ENCODE assay signal across 21 cellular contexts in the genomic region with DNA sequence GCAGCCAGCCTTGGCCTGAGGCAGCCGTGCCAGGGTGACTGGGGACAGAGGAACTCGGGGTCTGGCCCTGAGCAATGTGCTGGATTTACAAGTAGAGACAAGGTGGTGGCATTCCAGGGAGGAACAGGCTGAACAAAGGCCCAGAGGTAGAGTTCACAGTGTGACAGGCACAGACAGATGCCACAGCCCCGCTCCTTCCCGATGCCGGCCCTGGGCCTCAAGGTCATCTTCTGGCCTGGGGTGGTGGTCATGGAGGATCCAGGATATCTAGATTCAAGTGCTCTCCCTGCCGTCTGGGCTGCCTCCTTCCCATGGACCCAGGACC.
DNase-seq lines count a peak whose midpoint lies in the region; ATAC-seq, FAIRE-seq and TF ChIP-seq lines count a peak whose summit lies in the region.
"Had no signal": no experiment of that assay in that cellular context is flagged by ENCODE, and none has a peak within 500 bp of the region (broad histone marks: within the 10 kb centered on the region; RNA-seq: fewer than 3 reads in every experiment).

No MANE protein-coding gene starts in this region.

- H3K4ac ChIP-seq in neuronal stem cell (ENCODE audit: low read length), result no peak overlapping the region

- WGBS in neuronal stem cell (ENCODE audit: extremely low coverage in 2 of 2, insufficient read length in 2 of 2, insufficient replicate concordance in 1 of 2), 2 donors, result no CpG with 5 or more reads among the region's 6 CpGs

- no peak overlapping the region for H3K14ac ChIP-seq in neuronal stem cell (ENCODE audit: low read length)

- ATAC-seq in Right ventricle myocardium superior (ENCODE audit: poor library complexity), result no peak
- no peak for ATAC-seq in HG02852 (IDR thresholded peaks at IDR 0.05; ENCODE audit: unreplicated experiment)
- ATAC-seq: HepG2 had no signal

- no peak overlapping the region for H2BK15ac ChIP-seq in neuronal stem cell (ENCODE audit: low read length)

- no peak for FAIRE-seq in astrocyte (lab: Jason Lieb, UNC)
- no peak for FAIRE-seq in D721Med (lab: Jason Lieb, UNC)
- FAIRE-seq: GM12891, HepG2 had no signal

- H3K36me3 Mint-ChIP-seq in astrocyte (ENCODE audit: low read depth, unreplicated experiment), result no peaks in the 10 kb centered on the region
- H3K36me3 Mint-ChIP-seq: CD4-positive, alpha-beta memory T cell had no signal

- H3K27me3 ChIP-seq in left ventricle myocardium inferior (ENCODE audit: low read depth) (no peaks in the 10 kb centered on the region), astrocyte (ENCODE audit: insufficient read depth, low read length) (no peaks in the 10 kb centered on the region), neuronal stem cell (ENCODE audit: control insufficient read depth in 3 of 3, insufficient read depth in 3 of 3, low read depth in 1 of 3, low read length in 3 of 3) (peaks cover 0 to 2% (median 0%) of the 10 kb centered on the region in 3 experiments), tibial artery (no peaks in the 10 kb centered on the region)

- H3K79me1 ChIP-seq in neuronal stem cell (ENCODE audit: low read depth, low read length), result no peaks in the 10 kb centered on the region

- H3K27ac ChIP-seq in left ventricle myocardium inferior (replicated peaks) (peak overlapping the region; percentile 92), astrocyte (ENCODE audit: low read depth, low read length) (no peak overlapping the region), neuronal stem cell (replicated peaks; ENCODE audit: low read length) (no peak overlapping the region), tibial artery (peak overlapping the region; percentile 82 to 91)
- H3K27ac ChIP-seq: HL-60 had no signal

- peak overlapping the region; percentile 18 for H3K27ac Mint-ChIP-seq in astrocyte (ENCODE audit: unreplicated experiment)
- H3K27ac Mint-ChIP-seq: CD4-positive, alpha-beta memory T cell had no signal

- intact Hi-C loops in left ventricle myocardium inferior (cut with micrococcal nuclease) (no loop called here), Right ventricle myocardium superior (cut with DNase I) (no loop called here), tibial artery (cut with DNase I; ENCODE audit: low total_unique reads) (no loop called here)

- DNase-seq in left ventricle myocardium inferior (no peak), Right ventricle myocardium superior (no peak), astrocyte (ENCODE audit: low read depth) (no peak), neuronal stem cell (ENCODE audit: low spot score) (no peak), tibial artery (no peak), D721Med (ENCODE audit: insufficient read length, low spot score) (no peak), 8988T (no peak)
- DNase-seq: Caco-2; CD4-positive, alpha-beta memory T cell; KBM-7; NCI-H1105; NCI-H2081; NCI-H2171; NCI-H345; NCI-H524; NCI-H774; NK-92 treated with Interleukin-12 subunit alpha and Interleukin-12 subunit beta, amount 100 ng/mL, for 24 hours had no signal

- peaks cover 71% of the 10 kb centered on the region for H3K4me1 ChIP-seq in left ventricle myocardium inferior
- peaks cover 60% of the 10 kb centered on the region for H3K4me1 ChIP-seq in astrocyte (ENCODE audit: insufficient read depth, low read length)
- peaks cover 0 to 2% of the 10 kb centered on the region in 2 donors for H3K4me1 ChIP-seq in neuronal stem cell (ENCODE audit: control insufficient read depth in 2 of 2, insufficient read depth in 1 of 2, low read depth in 1 of 2, low read length in 2 of 2)
- peaks cover 0 to 100% (median 92%) of the 10 kb centered on the region in 4 donors for H3K4me1 ChIP-seq in tibial artery
- H3K4me1 ChIP-seq: Caco-2 had no signal

- H3K4me2 ChIP-seq in astrocyte (ENCODE audit: low read length), result no peak overlapping the region
- H3K4me2 ChIP-seq in neuronal stem cell (ENCODE audit: insufficient read depth, low read length, poor library complexity, severe bottlenecking), result no peak overlapping the region

- H4K8ac ChIP-seq in neuronal stem cell (ENCODE audit: low read depth, low read length), result no peak overlapping the region

- H3K9me3 ChIP-seq in left ventricle myocardium inferior (replicated peaks), result no peaks in the 10 kb centered on the region
- H3K9me3 ChIP-seq in astrocyte (ENCODE audit: insufficient read depth, low read depth, low read length), result peaks cover 2% of the 10 kb centered on the region
- no peaks in the 10 kb centered on the region for H3K9me3 ChIP-seq in neuronal stem cell (replicated peaks in 1 of 2; ENCODE audit: control insufficient read depth in 2 of 2, insufficient read depth in 1 of 2, low read depth in 1 of 2, low read length in 2 of 2)
- no peaks in the 10 kb centered on the region for H3K9me3 ChIP-seq in tibial artery

- H3K4me3 ChIP-seq in left ventricle myocardium inferior (no peak overlapping the region), astrocyte (ENCODE audit: insufficient read depth, low read depth, low read length) (no peak overlapping the region), neuronal stem cell (ENCODE audit: low read length in 2 of 2) (no peak overlapping the region), tibial artery (no peak overlapping the region)

- H2BK5ac ChIP-seq in neuronal stem cell (ENCODE audit: low read length), result peak overlapping the region; percentile 45

- H3K18ac ChIP-seq in neuronal stem cell (ENCODE audit: low read length), result no peak overlapping the region

- H3K36me3 ChIP-seq in left ventricle myocardium inferior (no peaks in the 10 kb centered on the region), astrocyte (ENCODE audit: insufficient read depth, low read length) (no peaks in the 10 kb centered on the region), neuronal stem cell (replicated peaks in 1 of 2; ENCODE audit: control insufficient read depth in 2 of 2, insufficient read depth in 2 of 2, low read length in 2 of 2) (no peaks in the 10 kb centered on the region), tibial artery (no peaks in the 10 kb centered on the region)

- no peak overlapping the region for H3K4me3 Mint-ChIP-seq in astrocyte (ENCODE audit: unreplicated experiment)
- H3K4me3 Mint-ChIP-seq: CD4-positive, alpha-beta memory T cell had no signal

- H2AK5ac ChIP-seq in neuronal stem cell (ENCODE audit: low read depth, low read length), result peak overlapping the region; percentile 71

- H3K9ac ChIP-seq in astrocyte (ENCODE audit: low read length) (no peak overlapping the region), neuronal stem cell (ENCODE audit: low read depth, low read length, poor library complexity) (no peak overlapping the region)

- no peaks in the 10 kb centered on the region for H4K20me1 ChIP-seq in astrocyte (ENCODE audit: insufficient read depth, low read length)

- no peak overlapping the region for H4K91ac ChIP-seq in neuronal stem cell (ENCODE audit: low read depth, low read length, poor library complexity)

- no peak overlapping the region for H2BK12ac ChIP-seq in neuronal stem cell (ENCODE audit: low read length)

- no peaks in the 10 kb centered on the region for H3K9me3 Mint-ChIP-seq in astrocyte (ENCODE audit: unreplicated experiment)
- H3K9me3 Mint-ChIP-seq: CD4-positive, alpha-beta memory T cell had no signal

- H3K79me2 ChIP-seq in astrocyte (ENCODE audit: insufficient read depth, low read length), result no peaks in the 10 kb centered on the region

- no peak overlapping the region for H2BK120ac ChIP-seq in neuronal stem cell (ENCODE audit: low read depth, low read length)

- TF ChIP-seq CTCF in left ventricle myocardium inferior (IDR thresholded peaks at IDR 0.05; ENCODE audit: borderline replicate concordance) (no peak), astrocyte (IDR thresholded peaks at IDR 0.05; ENCODE audit: insufficient read depth, low read depth, low read length) (no peak), tibial artery (IDR thresholded peaks at IDR 0.05) (no peak), D721Med (IDR thresholded peaks at IDR 0.05; ENCODE audit: insufficient read depth, missing control alignments) (no peak)

- H2AFZ ChIP-seq in astrocyte (ENCODE audit: low read depth, low read length), result no peak overlapping the region
- H2AFZ ChIP-seq in neuronal stem cell (ENCODE audit: low read length), result no peak overlapping the region

- no peaks in the 10 kb centered on the region for H3K27me3 Mint-ChIP-seq in astrocyte (ENCODE audit: low read depth, unreplicated experiment)

- peaks cover 38% of the 10 kb centered on the region for H3K4me1 Mint-ChIP-seq in astrocyte (ENCODE audit: low read depth, unreplicated experiment)

- no peak overlapping the region for H3K23ac ChIP-seq in neuronal stem cell (ENCODE audit: low read depth, low read length, poor library complexity)

Comparison
In these comparisons a context has a peak if more than half of its experiments do, and no peak if none do; other contexts are left out.
1. H3K27ac ChIP-seq: peak in left ventricle myocardium inferior (single experiment) and tibial artery (2 of 2); none in astrocyte (single experiment) and neuronal stem cell (single experiment).